Comparison of ENCODE assay signal across 1 cellular context in genomic region chr17:30929861-30930260, GRCh38. TPM values are rescaled to one million over a fixed set of nuclear protein-coding genes. Genes with fewer than 3 reads are reported as not detected.
"Had no signal": no experiment of that assay in that cellular context is flagged by ENCODE, and none has a peak within 500 bp of the region (broad histone marks: within the 10 kb centered on the region; RNA-seq: fewer than 3 reads in every experiment).

No MANE protein-coding gene starts in this region.

RNA-seq across cellular contexts. Expression of gene ADAP2, which starts 8.1 kb away (rescaled TPM):
- total RNA-seq: GM23248 had no signal
